8 cellular contexts compared by ENCODE assay signal in genomic region chr19:2167896-2168618, GRCh38. TPM values are rescaled to one million over a fixed set of nuclear protein-coding genes. Genes with fewer than 3 reads are reported as not detected.
A peak's percentile ranks its signal among the peaks of the same experiment; 100 is the strongest.
DNase-seq lines count a peak whose midpoint lies in the region; ATAC-seq and TF ChIP-seq lines count a peak whose summit lies in the region.

No MANE protein-coding gene starts in this region.

- peaks cover 38% of the 10 kb centered on the region for H3K4me1 ChIP-seq in PC-3 (ENCODE audit: insufficient read depth, low read length)
- H3K4me1 ChIP-seq in colonic mucosa: peaks cover 39% of the 10 kb centered on the region
- peaks cover 75% of the 10 kb centered on the region for H3K4me1 ChIP-seq in mucosa of stomach (ENCODE audit: control insufficient read depth, insufficient read depth, low read length)

- ATAC-seq in GM19463 (IDR thresholded peaks at IDR 0.05; ENCODE audit: unreplicated experiment): peak; percentile 20
- no peak for ATAC-seq in PC-3
- no peak for ATAC-seq in GM18502 (IDR thresholded peaks at IDR 0.05; ENCODE audit: poor library complexity, unreplicated experiment)
- ATAC-seq in left lobe of liver: no peak

- H3K9ac ChIP-seq in PC-3 (ENCODE audit: low read length) (peak overlapping the region; percentile 46), colonic mucosa (ENCODE audit: low read depth in 2 of 2, low read length in 2 of 2) (peak overlapping the region; percentile 70 to 84), mucosa of stomach (ENCODE audit: low read length) (peak overlapping the region; percentile 68)

- H3K9me3 ChIP-seq in PC-3 (ENCODE audit: low read length) (no peaks in the 10 kb centered on the region), colonic mucosa (no peaks in the 10 kb centered on the region), mucosa of stomach (ENCODE audit: control insufficient read depth, low read length) (no peaks in the 10 kb centered on the region)

- no TSS peak for BruUV-seq in PC-3 (replicated peaks; lab: Mats Ljungman, UMichigan)

- H3F3A ChIP-seq in PC-3 (ENCODE audit: low read length, unreplicated experiment): no peaks in the 10 kb centered on the region

- no peaks in the 10 kb centered on the region; the same call in 1 of the 2 replicates for H3K36me3 ChIP-seq in PC-3 (ENCODE audit: low read depth, low read length)
- H3K36me3 ChIP-seq in colonic mucosa: no peaks in the 10 kb centered on the region
- no peaks in the 10 kb centered on the region for H3K36me3 ChIP-seq in mucosa of stomach (ENCODE audit: control insufficient read depth, insufficient read depth, low read length)

- CTCF ChIA-PET in PC-3 (lab: Charles Lee): interaction anchor here (0.6 kb wide), 1 partner anchor 68 kb away, joined by 3 read pairs; the partner anchor contains the start of gene PLEKHJ1

- intact Hi-C loops in PC-3 (cut with micrococcal nuclease): loop anchor here (5.0 kb wide), 2 partner anchors 69 to 104 kb away; partner anchors contain the start of genes PLEKHJ1 and SF3A2
- intact Hi-C loops in colonic mucosa (cut with DNase I): loop anchor here (10.0 kb wide), 1 partner anchor 67 kb away; the partner anchor contains the start of genes PLEKHJ1 and SF3A2

- peak overlapping the region; percentile 69 for H3K4me2 ChIP-seq in PC-3 (ENCODE audit: low read length)

- DNase-seq in AG10803 (ENCODE audit: low read depth): peak; percentile 44
- DNase-seq in PC-3: peak; percentile 23
- peak; percentile 47 for DNase-seq in colonic mucosa
- no peak for DNase-seq in left lobe of liver (ENCODE audit: low spot score)
- no peak for DNase-seq in NCI-H1092 (lab: John Stamatoyannopoulos, UW)

- no peak overlapping the region for H2AFZ ChIP-seq in PC-3 (ENCODE audit: low read length)

- H4K20me1 ChIP-seq in PC-3 (ENCODE audit: low read length): peaks cover 31% of the 10 kb centered on the region; the same call in 1 of the 2 replicates

- H3K27me3 ChIP-seq in PC-3 (ENCODE audit: low read length): no peaks in the 10 kb centered on the region
- H3K27me3 ChIP-seq in colonic mucosa: no peaks in the 10 kb centered on the region
- H3K27me3 ChIP-seq in mucosa of stomach (ENCODE audit: control insufficient read depth, insufficient read depth, low read length): no peaks in the 10 kb centered on the region

- TF ChIP-seq CTCF in AG10803 (conservative IDR thresholded peaks at IDR 0.05; ENCODE audit: low read length) (no peak), PC-3 (conservative IDR thresholded peaks at IDR 0.05; ENCODE audit: low read depth, low read length) (no peak), colonic mucosa (IDR thresholded peaks at IDR 0.05) (no peak)

- H3K27ac ChIP-seq in PC-3 (ENCODE audit: low read length) (peak overlapping the region; percentile 84), colonic mucosa (peak overlapping the region; percentile 90)

- H3K9me2 ChIP-seq in PC-3 (replicated peaks; ENCODE audit: low read length): no peaks in the 10 kb centered on the region

- POLR2A ChIA-PET in PC-3 (lab: Charles Lee; ENCODE audit: unreplicated experiment): no interaction called here

- H3K79me2 ChIP-seq in PC-3 (ENCODE audit: low read length): peaks cover 85% of the 10 kb centered on the region

- H3K4me3 ChIP-seq in AG10803 (ENCODE audit: low read length) (no peak overlapping the region), PC-3 (ENCODE audit: low read length) (peak overlapping the region; percentile 30; the same call in 1 of the 2 replicates), colonic mucosa (peak overlapping the region; percentile 4), mucosa of stomach (ENCODE audit: low read length) (no peak overlapping the region)

RNA-seq across cellular contexts. Expression of gene DOT1L, which starts 4.3 kb away (rescaled TPM):
- total RNA-seq in PC-3 (2014; rRNA removed): 11.4 and 19.7 TPM in 2 replicates
- total RNA-seq in colonic mucosa: 10 to 100 TPM; 31.5 to 52.0 TPM
- total RNA-seq in left lobe of liver: 17.2 TPM

RNA-seq across cellular contexts. Expression of gene AP3D1, which starts 16.7 kb away (rescaled TPM):
- 103 and 142 TPM in 2 replicates for total RNA-seq in PC-3 (2014; rRNA removed)
- 100 to 1,000 TPM; 105 to 137 TPM for total RNA-seq in colonic mucosa
- total RNA-seq in left lobe of liver: 63.4 TPM

Comparison
In these comparisons a context has a peak if more than half of its experiments do, and no peak if none do; other contexts are left out.
1. DNase-seq: peak in AG10803 (single experiment), PC-3 (single experiment) and colonic mucosa (single experiment); none in left lobe of liver (single experiment) and NCI-H1092 (single experiment).
2. H3K4me3 ChIP-seq: peak in PC-3 (single experiment) and colonic mucosa (single experiment); none in AG10803 (single experiment) and mucosa of stomach (single experiment).
3. Peak in every context shown above with its lines, with median percentiles within 50 percentile points of each other: H3K9ac ChIP-seq.